1 cellular context compared by ENCODE assay signal in the genomic region with DNA sequence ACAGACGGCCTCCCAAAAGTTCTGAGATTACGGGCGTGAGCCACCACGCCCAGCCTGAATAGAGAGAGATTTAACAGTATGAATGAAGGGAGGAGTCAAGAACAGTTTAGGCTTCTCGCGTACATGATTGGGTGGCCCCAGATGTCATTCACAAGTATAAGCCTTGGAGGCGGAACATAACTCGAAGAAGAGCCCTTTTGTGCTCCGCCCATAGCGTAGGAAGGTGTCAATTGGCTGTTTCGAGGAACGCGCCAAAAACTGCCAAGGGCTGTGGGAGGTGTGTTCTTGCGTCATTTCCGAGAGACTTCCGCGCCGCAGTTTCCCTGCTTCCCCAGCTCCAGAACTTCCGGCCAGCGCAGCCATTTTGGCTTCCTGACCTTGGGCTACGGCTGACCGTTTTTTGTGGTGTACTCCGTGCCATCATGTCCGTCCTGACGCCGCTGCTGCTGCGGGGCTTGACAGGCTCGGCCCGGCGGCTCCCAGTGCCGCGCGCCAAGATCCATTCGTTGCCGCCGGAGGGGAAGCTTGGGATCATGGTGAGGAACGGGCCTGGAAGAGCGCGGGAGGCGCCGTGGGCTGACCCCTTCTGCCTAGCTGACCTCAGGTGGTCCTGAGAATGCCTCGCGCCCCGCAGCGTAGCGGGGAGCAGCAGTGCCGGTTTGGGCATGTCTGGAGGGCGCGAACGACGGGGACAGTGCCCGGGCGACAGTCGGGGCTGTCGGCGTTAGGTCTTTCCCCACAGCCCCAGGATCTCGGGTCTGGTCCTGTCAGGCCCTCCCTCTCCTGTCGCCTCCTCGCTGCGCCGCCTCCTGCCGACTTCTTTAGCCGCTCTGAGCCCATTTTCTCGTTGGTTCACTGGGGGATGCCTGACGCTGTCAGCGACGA.
TF ChIP-seq lines count a peak whose summit lies in the region.

A gene with protein sequence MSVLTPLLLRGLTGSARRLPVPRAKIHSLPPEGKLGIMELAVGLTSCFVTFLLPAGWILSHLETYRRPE (plus strand): TSS at position 362 of the 885 bp plus-strand sequence. CDS start 61 bp downstream, at position 423.

TF ChIP-seq in HepG2, 621 proteins besides CTCF, POLR2A, EP300 and RAD21 (continued from another document and continues in another):
- TF ChIP-seq, protein P1, sequence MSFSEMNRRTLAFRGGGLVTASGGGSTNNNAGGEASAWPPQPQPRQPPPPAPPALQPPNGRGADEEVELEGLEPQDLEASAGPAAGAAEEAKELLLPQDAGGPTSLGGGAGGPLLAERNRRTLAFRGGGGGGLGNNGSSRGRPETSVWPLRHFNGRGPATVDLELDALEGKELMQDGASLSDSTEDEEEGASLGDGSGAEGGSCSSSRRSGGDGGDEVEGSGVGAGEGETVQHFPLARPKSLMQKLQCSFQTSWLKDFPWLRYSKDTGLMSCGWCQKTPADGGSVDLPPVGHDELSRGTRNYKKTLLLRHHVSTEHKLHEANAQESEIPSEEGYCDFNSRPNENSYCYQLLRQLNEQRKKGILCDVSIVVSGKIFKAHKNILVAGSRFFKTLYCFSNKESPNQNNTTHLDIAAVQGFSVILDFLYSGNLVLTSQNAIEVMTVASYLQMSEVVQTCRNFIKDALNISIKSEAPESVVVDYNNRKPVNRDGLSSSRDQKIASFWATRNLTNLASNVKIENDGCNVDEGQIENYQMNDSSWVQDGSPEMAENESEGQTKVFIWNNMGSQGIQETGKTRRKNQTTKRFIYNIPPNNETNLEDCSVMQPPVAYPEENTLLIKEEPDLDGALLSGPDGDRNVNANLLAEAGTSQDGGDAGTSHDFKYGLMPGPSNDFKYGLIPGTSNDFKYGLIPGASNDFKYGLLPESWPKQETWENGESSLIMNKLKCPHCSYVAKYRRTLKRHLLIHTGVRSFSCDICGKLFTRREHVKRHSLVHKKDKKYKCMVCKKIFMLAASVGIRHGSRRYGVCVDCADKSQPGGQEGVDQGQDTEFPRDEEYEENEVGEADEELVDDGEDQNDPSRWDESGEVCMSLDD (CRISPR knock-in tag; IDR thresholded peaks at IDR 0.05; ENCODE audit: borderline replicate concordance) = 0 out of 2 replicates have a peak, but pooled peaks have one; percentile 49
- TF ChIP-seq, protein P2, sequence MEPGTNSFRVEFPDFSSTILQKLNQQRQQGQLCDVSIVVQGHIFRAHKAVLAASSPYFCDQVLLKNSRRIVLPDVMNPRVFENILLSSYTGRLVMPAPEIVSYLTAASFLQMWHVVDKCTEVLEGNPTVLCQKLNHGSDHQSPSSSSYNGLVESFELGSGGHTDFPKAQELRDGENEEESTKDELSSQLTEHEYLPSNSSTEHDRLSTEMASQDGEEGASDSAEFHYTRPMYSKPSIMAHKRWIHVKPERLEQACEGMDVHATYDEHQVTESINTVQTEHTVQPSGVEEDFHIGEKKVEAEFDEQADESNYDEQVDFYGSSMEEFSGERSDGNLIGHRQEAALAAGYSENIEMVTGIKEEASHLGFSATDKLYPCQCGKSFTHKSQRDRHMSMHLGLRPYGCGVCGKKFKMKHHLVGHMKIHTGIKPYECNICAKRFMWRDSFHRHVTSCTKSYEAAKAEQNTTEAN (CRISPR knock-in tag; conservative IDR thresholded peaks at IDR 0.05) = 0 out of 2 replicates have a peak, but pooled peaks have one; percentile 43
- TF ChIP-seq, protein P3, sequence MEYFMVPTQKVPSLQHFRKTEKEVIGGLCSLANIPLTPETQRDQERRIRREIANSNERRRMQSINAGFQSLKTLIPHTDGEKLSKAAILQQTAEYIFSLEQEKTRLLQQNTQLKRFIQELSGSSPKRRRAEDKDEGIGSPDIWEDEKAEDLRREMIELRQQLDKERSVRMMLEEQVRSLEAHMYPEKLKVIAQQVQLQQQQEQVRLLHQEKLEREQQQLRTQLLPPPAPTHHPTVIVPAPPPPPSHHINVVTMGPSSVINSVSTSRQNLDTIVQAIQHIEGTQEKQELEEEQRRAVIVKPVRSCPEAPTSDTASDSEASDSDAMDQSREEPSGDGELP (IDR thresholded peaks at IDR 0.05; ENCODE audit: borderline replicate concordance, low read depth) = no peak; the same call in 1 of the 2 replicates
- peak; percentile 72 for TF ChIP-seq ARNT2 (CRISPR knock-in tag; IDR thresholded peaks at IDR 0.05; ENCODE audit: low read depth)
- no peak for TF ChIP-seq GTF3A (CRISPR knock-in tag; conservative IDR thresholded peaks at IDR 0.05)
- no peak for TF ChIP-seq NCOA5 (CRISPR knock-in tag; IDR thresholded peaks at IDR 0.05)
- no peak for TF ChIP-seq SNAI1 (CRISPR knock-in tag; IDR thresholded peaks at IDR 0.05; ENCODE audit: borderline replicate concordance)
- TF ChIP-seq ZNF562 (CRISPR knock-in tag; IDR thresholded peaks at IDR 0.05; ENCODE audit: borderline replicate concordance) = no peak
- TF ChIP-seq, protein P4, sequence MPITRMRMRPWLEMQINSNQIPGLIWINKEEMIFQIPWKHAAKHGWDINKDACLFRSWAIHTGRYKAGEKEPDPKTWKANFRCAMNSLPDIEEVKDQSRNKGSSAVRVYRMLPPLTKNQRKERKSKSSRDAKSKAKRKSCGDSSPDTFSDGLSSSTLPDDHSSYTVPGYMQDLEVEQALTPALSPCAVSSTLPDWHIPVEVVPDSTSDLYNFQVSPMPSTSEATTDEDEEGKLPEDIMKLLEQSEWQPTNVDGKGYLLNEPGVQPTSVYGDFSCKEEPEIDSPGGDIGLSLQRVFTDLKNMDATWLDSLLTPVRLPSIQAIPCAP (CRISPR knock-in tag; IDR thresholded peaks at IDR 0.05; ENCODE audit: low read depth) = no peak
- TF ChIP-seq, protein P5, sequence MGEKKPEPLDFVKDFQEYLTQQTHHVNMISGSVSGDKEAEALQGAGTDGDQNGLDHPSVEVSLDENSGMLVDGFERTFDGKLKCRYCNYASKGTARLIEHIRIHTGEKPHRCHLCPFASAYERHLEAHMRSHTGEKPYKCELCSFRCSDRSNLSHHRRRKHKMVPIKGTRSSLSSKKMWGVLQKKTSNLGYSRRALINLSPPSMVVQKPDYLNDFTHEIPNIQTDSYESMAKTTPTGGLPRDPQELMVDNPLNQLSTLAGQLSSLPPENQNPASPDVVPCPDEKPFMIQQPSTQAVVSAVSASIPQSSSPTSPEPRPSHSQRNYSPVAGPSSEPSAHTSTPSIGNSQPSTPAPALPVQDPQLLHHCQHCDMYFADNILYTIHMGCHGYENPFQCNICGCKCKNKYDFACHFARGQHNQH (CRISPR knock-in tag; IDR thresholded peaks at IDR 0.05) = peak; percentile 74; the same call in 1 of the 2 replicates
- no peak; the same call in 1 of the 2 replicates for TF ChIP-seq TP53 (CRISPR knock-in tag; conservative IDR thresholded peaks at IDR 0.05)
- peak; percentile 38 for TF ChIP-seq RXRB (CRISPR knock-in tag; IDR thresholded peaks at IDR 0.05; ENCODE audit: borderline replicate concordance)
- peak; percentile 92 for TF ChIP-seq NFYC (CRISPR knock-in tag; IDR thresholded peaks at IDR 0.05)
- TF ChIP-seq SIN3A (IDR thresholded peaks at IDR 0.05; ENCODE audit: borderline replicate concordance, low read depth, low read length) = peak; percentile 82
- no peak for TF ChIP-seq SOX13 (IDR thresholded peaks at IDR 0.05)
- TF ChIP-seq SOX13 (CRISPR knock-in tag; conservative IDR thresholded peaks at IDR 0.05 in 1 of 2, IDR thresholded peaks at IDR 0.05 in 1 of 2) = peak in 1 of 2 experiments; percentile 16; a peak in 1 of 4 replicates
- 0 out of 2 replicates have a peak, but pooled peaks have one; percentile 46 for TF ChIP-seq ISL2 (CRISPR knock-in tag; IDR thresholded peaks at IDR 0.05)
- TF ChIP-seq, protein P6, sequence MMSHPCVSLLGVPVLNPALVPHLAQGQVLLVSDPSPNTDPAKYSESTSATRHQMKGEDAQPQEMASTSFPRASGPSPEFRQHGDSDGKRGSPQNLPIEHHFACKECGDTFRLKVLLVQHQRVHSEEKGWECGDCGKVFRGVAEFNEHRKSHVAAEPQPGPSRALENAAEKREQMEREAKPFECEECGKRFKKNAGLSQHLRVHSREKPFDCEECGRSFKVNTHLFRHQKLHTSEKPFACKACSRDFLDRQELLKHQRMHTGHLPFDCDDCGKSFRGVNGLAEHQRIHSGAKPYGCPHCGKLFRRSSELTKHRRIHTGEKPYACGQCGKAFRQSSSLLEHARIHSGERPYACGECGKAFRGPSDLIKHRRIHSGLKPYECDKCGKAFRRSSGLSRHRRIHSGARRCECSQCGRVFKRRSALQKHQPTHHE (CRISPR knock-in tag; IDR thresholded peaks at IDR 0.05; ENCODE audit: borderline replicate concordance) = peak; percentile 56; the same call in 1 of the 2 replicates
- TF ChIP-seq NFE2 (CRISPR knock-in tag; IDR thresholded peaks at IDR 0.05) = no peak
- TF ChIP-seq TSC22D2 (CRISPR knock-in tag; IDR thresholded peaks at IDR 0.05; ENCODE audit: borderline replicate concordance) = no peak
- peak; percentile 83; the same call in 1 of the 2 replicates for TF ChIP-seq ZNF737 (CRISPR knock-in tag; IDR thresholded peaks at IDR 0.05; ENCODE audit: borderline replicate concordance)
- no peak for TF ChIP-seq ZC3H4 (CRISPR knock-in tag; IDR thresholded peaks at IDR 0.05; ENCODE audit: borderline replicate concordance)
- TF ChIP-seq, protein P7, sequence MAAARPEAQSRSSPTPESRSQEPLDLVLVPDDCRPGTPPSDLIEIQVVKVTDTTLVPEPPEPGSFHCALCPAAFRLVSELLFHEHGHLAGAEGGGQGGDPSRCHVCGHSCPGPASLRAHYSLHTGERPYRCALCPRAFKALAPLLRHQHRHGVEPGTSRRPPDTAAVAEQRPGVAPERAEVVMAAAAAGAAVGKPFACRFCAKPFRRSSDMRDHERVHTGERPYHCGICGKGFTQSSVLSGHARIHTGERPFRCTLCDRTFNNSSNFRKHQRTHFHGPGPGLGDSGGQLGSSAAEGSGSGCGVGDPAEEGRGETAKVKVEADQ (CRISPR knock-in tag; IDR thresholded peaks at IDR 0.05; ENCODE audit: borderline replicate concordance) = peak; percentile 88; the same call in 1 of the 2 replicates
- TF ChIP-seq, protein P8, sequence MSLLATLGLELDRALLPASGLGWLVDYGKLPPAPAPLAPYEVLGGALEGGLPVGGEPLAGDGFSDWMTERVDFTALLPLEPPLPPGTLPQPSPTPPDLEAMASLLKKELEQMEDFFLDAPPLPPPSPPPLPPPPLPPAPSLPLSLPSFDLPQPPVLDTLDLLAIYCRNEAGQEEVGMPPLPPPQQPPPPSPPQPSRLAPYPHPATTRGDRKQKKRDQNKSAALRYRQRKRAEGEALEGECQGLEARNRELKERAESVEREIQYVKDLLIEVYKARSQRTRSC (CRISPR knock-in tag; IDR thresholded peaks at IDR 0.05; ENCODE audit: low read depth) = no peak
- no peak; the same call in none of the 2 replicates for TF ChIP-seq NCOA2 (CRISPR knock-in tag; IDR thresholded peaks at IDR 0.05)
- TF ChIP-seq NCOR1 (IDR thresholded peaks at IDR 0.05; ENCODE audit: borderline replicate concordance, low read length) = peak; percentile 38; the same call in 1 of the 2 replicates
- TF ChIP-seq ZNF629 (CRISPR knock-in tag; conservative IDR thresholded peaks at IDR 0.05) = 0 out of 2 replicates have a peak, but pooled peaks have one; percentile 13
- TF ChIP-seq TCF7 (IDR thresholded peaks at IDR 0.05; ENCODE audit: low read depth) = no peak
- TF ChIP-seq SP5 (CRISPR knock-in tag; IDR thresholded peaks at IDR 0.05; ENCODE audit: borderline replicate concordance, low read depth) = peak; percentile 54; the same call in 1 of the 2 replicates
- peak; percentile 55; the same call in 1 of the 2 replicates for TF ChIP-seq SNAPC2 (CRISPR knock-in tag; IDR thresholded peaks at IDR 0.05)
- no peak for TF ChIP-seq TRIM24 (CRISPR knock-in tag; IDR thresholded peaks at IDR 0.05)
- TF ChIP-seq GATA4 (IDR thresholded peaks at IDR 0.05; ENCODE audit: borderline replicate concordance, low read depth) = no peak
- TF ChIP-seq HINFP (CRISPR knock-in tag; IDR thresholded peaks at IDR 0.05; ENCODE audit: low read depth) = no peak
- TF ChIP-seq SATB2 (CRISPR knock-in tag; IDR thresholded peaks at IDR 0.05) = no peak
- TF ChIP-seq RARA (CRISPR knock-in tag; IDR thresholded peaks at IDR 0.05) = peak; percentile 30; the same call in 1 of the 2 replicates
- TF ChIP-seq STAT5B (CRISPR knock-in tag; IDR thresholded peaks at IDR 0.05) = no peak
- TF ChIP-seq RFX3 (CRISPR knock-in tag; IDR thresholded peaks at IDR 0.05) = no peak
- no peak for TF ChIP-seq GTF2F1 (IDR thresholded peaks at IDR 0.05; ENCODE audit: low read length)
- no peak for TF ChIP-seq ZNF484 (CRISPR knock-in tag; IDR thresholded peaks at IDR 0.05; ENCODE audit: borderline replicate concordance, low read depth)
- TF ChIP-seq NFKBIZ (CRISPR knock-in tag; IDR thresholded peaks at IDR 0.05) = 0 out of 2 replicates have a peak, but pooled peaks have one; percentile 19
- TF ChIP-seq, protein P9, sequence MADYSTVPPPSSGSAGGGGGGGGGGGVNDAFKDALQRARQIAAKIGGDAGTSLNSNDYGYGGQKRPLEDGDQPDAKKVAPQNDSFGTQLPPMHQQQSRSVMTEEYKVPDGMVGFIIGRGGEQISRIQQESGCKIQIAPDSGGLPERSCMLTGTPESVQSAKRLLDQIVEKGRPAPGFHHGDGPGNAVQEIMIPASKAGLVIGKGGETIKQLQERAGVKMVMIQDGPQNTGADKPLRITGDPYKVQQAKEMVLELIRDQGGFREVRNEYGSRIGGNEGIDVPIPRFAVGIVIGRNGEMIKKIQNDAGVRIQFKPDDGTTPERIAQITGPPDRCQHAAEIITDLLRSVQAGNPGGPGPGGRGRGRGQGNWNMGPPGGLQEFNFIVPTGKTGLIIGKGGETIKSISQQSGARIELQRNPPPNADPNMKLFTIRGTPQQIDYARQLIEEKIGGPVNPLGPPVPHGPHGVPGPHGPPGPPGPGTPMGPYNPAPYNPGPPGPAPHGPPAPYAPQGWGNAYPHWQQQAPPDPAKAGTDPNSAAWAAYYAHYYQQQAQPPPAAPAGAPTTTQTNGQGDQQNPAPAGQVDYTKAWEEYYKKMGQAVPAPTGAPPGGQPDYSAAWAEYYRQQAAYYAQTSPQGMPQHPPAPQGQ (CRISPR knock-in tag; IDR thresholded peaks at IDR 0.05; ENCODE audit: borderline replicate concordance) = peak; percentile 92; the same call in 1 of the 2 replicates
- TF ChIP-seq KDM5A (IDR thresholded peaks at IDR 0.05; ENCODE audit: borderline replicate concordance, low read length) = peak; percentile 53; the same call in 1 of the 2 replicates
- TF ChIP-seq, protein P10, sequence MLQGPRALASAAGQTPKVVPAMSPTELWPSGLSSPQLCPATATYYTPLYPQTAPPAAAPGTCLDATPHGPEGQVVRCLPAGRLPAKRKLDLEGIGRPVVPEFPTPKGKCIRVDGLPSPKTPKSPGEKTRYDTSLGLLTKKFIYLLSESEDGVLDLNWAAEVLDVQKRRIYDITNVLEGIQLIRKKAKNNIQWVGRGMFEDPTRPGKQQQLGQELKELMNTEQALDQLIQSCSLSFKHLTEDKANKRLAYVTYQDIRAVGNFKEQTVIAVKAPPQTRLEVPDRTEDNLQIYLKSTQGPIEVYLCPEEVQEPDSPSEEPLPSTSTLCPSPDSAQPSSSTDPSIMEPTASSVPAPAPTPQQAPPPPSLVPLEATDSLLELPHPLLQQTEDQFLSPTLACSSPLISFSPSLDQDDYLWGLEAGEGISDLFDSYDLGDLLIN (CRISPR knock-in tag; IDR thresholded peaks at IDR 0.05; ENCODE audit: borderline replicate concordance) = peak; percentile 67; the same call in 1 of the 2 replicates
